In genomic region chr2:227789803-227790202, GRCh38 we compare ENCODE assay signal across 29 cellular contexts. TPM values are rescaled to one million over a fixed set of nuclear protein-coding genes. Genes with fewer than 3 reads are reported as not detected.
DNase-seq lines count a peak whose midpoint lies in the region; ATAC-seq and TF ChIP-seq lines count a peak whose summit lies in the region.
"Had no signal": no experiment of that assay in that cellular context is flagged by ENCODE, and none has a peak within 500 bp of the region (broad histone marks: within the 10 kb centered on the region; RNA-seq: fewer than 3 reads in every experiment).

No MANE protein-coding gene starts in this region.

- TF ChIP-seq CTCF in GM12865 (IDR thresholded peaks at IDR 0.05; ENCODE audit: insufficient read depth, low read depth, low read length, missing control alignments) (no peak), PC-3 (conservative IDR thresholded peaks at IDR 0.05; ENCODE audit: low read depth, low read length) (no peak), fibroblast of mammary gland (conservative IDR thresholded peaks at IDR 0.05; ENCODE audit: control insufficient read depth, insufficient read depth, low read depth, low read length) (no peak)

- ATAC-seq in GM21515 (IDR thresholded peaks at IDR 0.05; ENCODE audit: unreplicated experiment), result peak; percentile 61
- ATAC-seq in PC-3, result no peak
- ATAC-seq in GM21786 (IDR thresholded peaks at IDR 0.05; ENCODE audit: unreplicated experiment), result no peak
- ATAC-seq: effector memory CD8-positive, alpha-beta T cell; stimulated activated memory B cell treated with anti-CD40 and anti-IgM and Interleukin-4, amounts not matched to agents 10 μg/mL and 1 μg/mL and 100 μg/mL, for 72 hours; T-cell had no signal

- H3K27me3 Mint-ChIP-seq in activated CD4-positive, alpha-beta T cell treated with anti-CD3 and anti-CD28 coated beads, Interleukin-2, amount 10 ng/mL, durations not matched to agents 7 days and 5 days, result peaks cover 8% of the 10 kb centered on the region

- DNase-seq in GM12865 (ENCODE audit: low read depth) (peak; percentile 46), PC-3 (peak; percentile 14), fibroblast of mammary gland (ENCODE audit: low read depth) (peak; percentile 41), LoVo (ENCODE audit: low spot score) (no peak), DMS53 treated with DMSO at 0.1 percent for 48 hours (lab: John Stamatoyannopoulos, UW; ENCODE audit: unreplicated experiment) (no peak)
- no peak for DNase-seq in activated CD4-positive, alpha-beta T cell treated with anti-CD3 and anti-CD28 coated beads, Interleukin-2, amount 10 ng/mL, durations not matched to agents 7 days and 5 days
- DNase-seq: activated CD4-positive, alpha-beta memory T cell treated with anti-CD3 and anti-CD28 coated beads, Interleukin-2, amount 10 ng/mL, durations not matched to agents 7 days and 5 days; activated naive CD4-positive, alpha-beta T cell treated with anti-CD3 and anti-CD28 coated beads, Interleukin-2, amount 10 ng/mL, durations not matched to agents 7 days and 5 days; activated T-cell treated with anti-CD3 and anti-CD28 coated beads, Interleukin-2, amount 50 U/mL, for 1 hour; aorta; effector memory CD8-positive, alpha-beta T cell; H7; hippocampal formation; naive B cell; NCI-H1092; NCI-H2029 treated with DMSO at 0.1 percent for 48 hours; NCI-H524; ovary; Right ventricle myocardium superior; sigmoid colon; T-cell; testis had no signal

- H3K79me2 ChIP-seq in PC-3 (ENCODE audit: low read length), result no peaks in the 10 kb centered on the region

- no peaks in the 10 kb centered on the region for H3K9me3 Mint-ChIP-seq in activated CD4-positive, alpha-beta T cell treated with anti-CD3 and anti-CD28 coated beads, Interleukin-2, amount 10 ng/mL, durations not matched to agents 7 days and 5 days
- H3K9me3 Mint-ChIP-seq: activated naive CD4-positive, alpha-beta T cell treated with anti-CD3 and anti-CD28 coated beads, Interleukin-2, amount 10 ng/mL, durations not matched to agents 7 days and 5 days; effector memory CD8-positive, alpha-beta T cell; stimulated activated memory B cell treated with anti-CD40 and anti-IgM and Interleukin-4, amounts not matched to agents 10 μg/mL and 1 μg/mL and 100 μg/mL, for 72 hours; T-cell had no signal

- no peak overlapping the region for H3K4me3 Mint-ChIP-seq in activated CD4-positive, alpha-beta T cell treated with anti-CD3 and anti-CD28 coated beads, Interleukin-2, amount 10 ng/mL, durations not matched to agents 7 days and 5 days
- H3K4me3 Mint-ChIP-seq: activated CD4-positive, alpha-beta memory T cell treated with anti-CD3 and anti-CD28 coated beads, Interleukin-2, amount 10 ng/mL, durations not matched to agents 7 days and 5 days; activated naive CD4-positive, alpha-beta T cell treated with anti-CD3 and anti-CD28 coated beads, Interleukin-2, amount 10 ng/mL, durations not matched to agents 7 days and 5 days; effector memory CD8-positive, alpha-beta T cell; naive B cell; stimulated activated memory B cell treated with anti-CD40 and anti-IgM and Interleukin-4, amounts not matched to agents 10 μg/mL and 1 μg/mL and 100 μg/mL, for 72 hours; T-cell had no signal

- no peak overlapping the region for H3K4me2 ChIP-seq in PC-3 (ENCODE audit: low read length)
- H3K4me2 ChIP-seq: KMS-11 had no signal

- H3K36me3 Mint-ChIP-seq in activated CD4-positive, alpha-beta T cell treated with anti-CD3 and anti-CD28 coated beads, Interleukin-2, amount 10 ng/mL, durations not matched to agents 7 days and 5 days (ENCODE audit: low read depth), result no peaks in the 10 kb centered on the region
- H3K36me3 Mint-ChIP-seq: activated naive CD4-positive, alpha-beta T cell treated with anti-CD3 and anti-CD28 coated beads, Interleukin-2, amount 10 ng/mL, durations not matched to agents 7 days and 5 days; naive B cell; stimulated activated memory B cell treated with anti-CD40 and anti-IgM and Interleukin-4, amounts not matched to agents 10 μg/mL and 1 μg/mL and 100 μg/mL, for 72 hours; T-cell had no signal

- POLR2A ChIA-PET in PC-3 (lab: Charles Lee; ENCODE audit: unreplicated experiment), result no interaction called here
- POLR2A ChIA-PET in activated CD4-positive, alpha-beta T cell treated with anti-CD3 and anti-CD28 coated beads, Interleukin-2, amount 10 ng/mL, durations not matched to agents 7 days and 5 days (lab: Charles Lee), result no interaction called here

- H4K20me1 ChIP-seq in PC-3 (ENCODE audit: low read length), result no peaks in the 10 kb centered on the region

- CTCF ChIA-PET in PC-3 (lab: Charles Lee), result no interaction called here
- CTCF ChIA-PET in activated CD4-positive, alpha-beta T cell treated with anti-CD3 and anti-CD28 coated beads, Interleukin-2, amount 10 ng/mL, durations not matched to agents 7 days and 5 days (lab: Charles Lee), result interaction anchor here (0.6 kb wide), 1 partner anchor 1455 kb away, joined by 4 read pairs; no protein-coding TSS in a partner anchor

- H3K4me1 ChIP-seq in PC-3 (ENCODE audit: insufficient read depth, low read length), result no peaks in the 10 kb centered on the region
- H3K4me1 ChIP-seq: sigmoid colon, testis had no signal

- no peak overlapping the region for H3K9ac ChIP-seq in PC-3 (ENCODE audit: low read length)
- H3K9ac ChIP-seq: KMS-11 had no signal

- H3K9me2 ChIP-seq in PC-3 (replicated peaks; ENCODE audit: low read length), result no peaks in the 10 kb centered on the region

- no peak overlapping the region for H3K27ac Mint-ChIP-seq in activated CD4-positive, alpha-beta T cell treated with anti-CD3 and anti-CD28 coated beads, Interleukin-2, amount 10 ng/mL, durations not matched to agents 7 days and 5 days
- H3K27ac Mint-ChIP-seq: activated CD4-positive, alpha-beta memory T cell treated with anti-CD3 and anti-CD28 coated beads, Interleukin-2, amount 10 ng/mL, durations not matched to agents 7 days and 5 days; activated naive CD4-positive, alpha-beta T cell treated with anti-CD3 and anti-CD28 coated beads, Interleukin-2, amount 10 ng/mL, durations not matched to agents 7 days and 5 days; effector memory CD8-positive, alpha-beta T cell; stimulated activated memory B cell treated with anti-CD40 and anti-IgM and Interleukin-4, amounts not matched to agents 10 μg/mL and 1 μg/mL and 100 μg/mL, for 72 hours; T-cell had no signal

- H3K4me3 ChIP-seq in GM12865 (ENCODE audit: low read depth, low read length) (no peak overlapping the region), PC-3 (ENCODE audit: low read length) (no peak overlapping the region), fibroblast of mammary gland (ENCODE audit: control insufficient read depth, low read depth, low read length) (no peak overlapping the region)
- H3K4me3 ChIP-seq: ovary, sigmoid colon, testis had no signal

- intact Hi-C loops in PC-3 (cut with micrococcal nuclease), result no loop called here

- H3K36me3 ChIP-seq in PC-3 (ENCODE audit: low read depth, low read length), result no peaks in the 10 kb centered on the region
- H3K36me3 ChIP-seq: ovary, sigmoid colon had no signal

- H3F3A ChIP-seq in PC-3 (ENCODE audit: low read length, unreplicated experiment), result no peaks in the 10 kb centered on the region

- no peak overlapping the region for H2AFZ ChIP-seq in PC-3 (ENCODE audit: low read length)

- H3K27me3 ChIP-seq in PC-3 (ENCODE audit: low read length), result no peaks in the 10 kb centered on the region
- H3K27me3 ChIP-seq: ovary, sigmoid colon, testis had no signal

- no peaks in the 10 kb centered on the region for H3K4me1 Mint-ChIP-seq in activated CD4-positive, alpha-beta T cell treated with anti-CD3 and anti-CD28 coated beads, Interleukin-2, amount 10 ng/mL, durations not matched to agents 7 days and 5 days
- H3K4me1 Mint-ChIP-seq: activated naive CD4-positive, alpha-beta T cell treated with anti-CD3 and anti-CD28 coated beads, Interleukin-2, amount 10 ng/mL, durations not matched to agents 7 days and 5 days; naive B cell; stimulated activated memory B cell treated with anti-CD40 and anti-IgM and Interleukin-4, amounts not matched to agents 10 μg/mL and 1 μg/mL and 100 μg/mL, for 72 hours; T-cell had no signal

- no TSS peak for BruUV-seq in PC-3 (replicated peaks; lab: Mats Ljungman, UMichigan)

- H3K27ac ChIP-seq in PC-3 (ENCODE audit: low read length), result no peak overlapping the region
- H3K27ac ChIP-seq: KMS-11, ovary, sigmoid colon, testis had no signal

- H3K9me3 ChIP-seq in PC-3 (ENCODE audit: low read length), result no peaks in the 10 kb centered on the region
- H3K9me3 ChIP-seq: ovary, sigmoid colon, testis had no signal

RNA-seq across cellular contexts. Expression of gene CCL20, which starts 23.8 kb away (rescaled TPM):
- 1.7 and 1.8 TPM in 2 replicates for total RNA-seq in PC-3 (2014; rRNA removed)
- under 1 TPM in 1 of 2 experiments, not detected in 1; 0.37 TPM for total RNA-seq in activated CD4-positive, alpha-beta T cell treated with anti-CD3 and anti-CD28 coated beads, Interleukin-2, amount 10 ng/mL, durations not matched to agents 7 days and 5 days
- total RNA-seq: H7, Right ventricle myocardium superior had no signal

RNA-seq across cellular contexts. Expression of gene SCYGR8, which starts 44.1 kb away (rescaled TPM):
- total RNA-seq in PC-3 (2014; rRNA removed), result not detected in 2 replicates
- total RNA-seq in activated CD4-positive, alpha-beta T cell treated with anti-CD3 and anti-CD28 coated beads, Interleukin-2, amount 10 ng/mL, durations not matched to agents 7 days and 5 days, result not detected
- total RNA-seq: activated CD4-positive, alpha-beta memory T cell treated with anti-CD3 and anti-CD28 coated beads, Interleukin-2, amount 10 ng/mL, durations not matched to agents 7 days and 5 days; aorta; chondrocyte; H7; kidney epithelial cell; lung microvascular endothelial cell; ovary; Right ventricle myocardium superior; sigmoid colon; T-cell; testis had no signal

Comparison
In these comparisons a context has a peak if more than half of its experiments do, and no peak if none do; other contexts are left out.
1. DNase-seq: peak in GM12865 (single experiment), PC-3 (single experiment) and fibroblast of mammary gland (single experiment); none in LoVo (single experiment), activated CD4-positive, alpha-beta T cell treated with anti-CD3 and anti-CD28 coated beads, Interleukin-2, amount 10 ng/mL, durations not matched to agents 7 days and 5 days (single experiment) and DMS53 treated with DMSO at 0.1 percent for 48 hours (single experiment).